33 cellular contexts compared by ENCODE assay signal in genomic region chr19:28908941-28909340, GRCh38.
"Had no signal": no experiment of that assay in that cellular context is flagged by ENCODE, and none has a peak within 500 bp of the region (broad histone marks: within the 10 kb centered on the region; RNA-seq: fewer than 3 reads in every experiment).

No MANE protein-coding gene starts in this region.

- FAIRE-seq: astrocyte, bronchial epithelial cell had no signal

- H3K9me3 ChIP-seq: adrenal gland, ascending aorta, body of pancreas, breast epithelium had no signal

- H3K27me3 ChIP-seq: adrenal gland, ascending aorta, body of pancreas, brain microvascular endothelial cell, cardiac muscle cell had no signal

- H3K36me3 ChIP-seq: adrenal gland, ascending aorta, brain microvascular endothelial cell, breast epithelium, cardiac muscle cell had no signal

- ATAC-seq: activated naive CD4-positive, alpha-beta T cell treated with anti-CD3 and anti-CD28 coated beads, Interleukin-2, amount 50 U/mL, for 72 hours; activated naive CD8-positive, alpha-beta T cell treated with anti-CD3 and anti-CD28 coated beads, Interleukin-2, amount 50 U/mL, for 24 hours; activated T-cell treated with anti-CD3 and anti-CD28 coated beads, Interleukin-2, amount 50 U/mL, for 4 hours; activated T-cell treated with anti-CD3 and anti-CD28 coated beads, Interleukin-2, amount 50 U/mL, for 72 hours; activated T-helper 17 cell treated with anti-CD3 and anti-CD28 coated beads, Interleukin-2, amount 50 U/mL, for 72 hours; body of pancreas had no signal

- H3K4me3 ChIP-seq: adrenal gland, ascending aorta, body of pancreas, breast epithelium, cardiac muscle cell had no signal

- H3K27ac ChIP-seq: adrenal gland, ascending aorta, body of pancreas, brain microvascular endothelial cell, breast epithelium, cardiac muscle cell had no signal

- DNase-seq: activated gamma-delta T cell; activated gamma-delta T cell treated with Interleukin-2 at 50 U/mL for 16 hours; activated naive CD4-positive, alpha-beta T cell; activated naive CD4-positive, alpha-beta T cell treated with anti-CD3 and anti-CD28 coated beads for 36 hours; activated naive CD4-positive, alpha-beta T cell treated with anti-CD3 and anti-CD28 coated beads, Interleukin-2, amount 10 ng/mL, durations not matched to agents 7 days and 5 days; activated naive CD4-positive, alpha-beta T cell treated with anti-CD3 and anti-CD28 coated beads, Interleukin-2, amount 50 U/mL, for 16 hours; activated naive CD4-positive, alpha-beta T cell treated with Interleukin-2 at 50 U/mL for 16 hours; activated naive CD8-positive, alpha-beta T cell treated with anti-CD3 and anti-CD28 coated beads for 36 hours; activated naive CD8-positive, alpha-beta T cell treated with anti-CD3 and anti-CD28 coated beads, Interleukin-2, amount 10 ng/mL, durations not matched to agents 7 days and 5 days; activated naive CD8-positive, alpha-beta T cell treated with anti-CD3 and anti-CD28 coated beads, Interleukin-2, amount 50 U/mL, for 24 hours; activated T-cell treated with anti-CD3 and anti-CD28 coated beads for 4 hours; activated T-cell treated with anti-CD3 and anti-CD28 coated beads, Interleukin-2, amount 50 U/mL, for 1 hour; activated T-cell treated with anti-CD3 and anti-CD28 coated beads, Interleukin-2, amount 50 U/mL, for 24 hours; activated T-cell treated with anti-CD3 and anti-CD28 coated beads, Interleukin-2, amount 50 U/mL, for 4 hours; activated T-cell treated with anti-CD3 and anti-CD28 coated beads, Interleukin-2, amount 50 U/mL, for 48 hours; activated T-cell treated with anti-CD3 and anti-CD28 coated beads, Interleukin-2, amount 50 U/mL, for 72 hours; adrenal gland; amniotic stem cell; amygdala; anterior cingulate cortex; aorta; body of pancreas; brain microvascular endothelial cell; caudate nucleus; central memory CD4-positive, alpha-beta T cell; cerebellar nuclear complex had no signal

- H3K4me1 ChIP-seq: adrenal gland, ascending aorta, body of pancreas, breast epithelium had no signal
